Comparison of ENCODE assay signal across 7 cellular contexts in the genomic region with DNA sequence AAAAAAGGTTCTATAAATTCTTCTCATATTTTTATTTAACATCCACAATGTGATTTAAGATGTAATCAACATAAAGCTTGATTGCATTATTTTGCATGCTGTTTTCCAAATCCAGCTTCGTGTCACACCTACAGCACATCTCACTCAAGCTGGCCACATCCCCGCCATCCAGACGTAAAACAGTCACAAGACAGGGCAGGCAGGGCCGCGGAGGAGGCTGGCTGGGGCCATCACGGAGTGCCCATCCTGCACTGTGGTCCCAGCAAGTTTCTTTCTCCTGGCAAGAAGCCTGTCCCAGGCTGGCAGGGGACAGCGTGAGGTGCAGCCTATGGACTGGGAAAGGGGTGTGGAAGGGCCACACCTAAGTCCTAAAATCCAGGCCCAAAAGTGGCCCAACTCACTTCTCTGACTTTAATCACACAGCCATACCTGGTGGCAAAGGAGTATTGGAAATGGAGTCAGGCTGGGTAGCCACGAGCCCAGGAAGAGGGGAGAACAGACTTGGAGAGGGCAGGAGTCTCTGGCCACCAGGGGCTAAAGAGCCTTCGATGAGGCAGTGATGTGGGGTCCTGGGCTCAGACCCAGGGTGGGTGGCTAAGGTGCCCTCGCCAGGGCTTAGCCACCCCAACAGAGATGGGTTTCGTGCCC. TPM values are rescaled to one million over a fixed set of nuclear protein-coding genes. Genes with fewer than 3 reads are reported as not detected.
DNase-seq lines count a peak whose midpoint lies in the region; ATAC-seq, FAIRE-seq and TF ChIP-seq lines count a peak whose summit lies in the region.
"Not testable (repeated sequence)": the region's sequence is repeated elsewhere in the genome, so short reads cannot be mapped to it uniquely, and the experiment has no call there.

No MANE protein-coding gene starts in this region.

- 38% methylated on average over 9 of the region's 11 CpGs for WGBS in HepG2 (ENCODE audit: low lambda C conversion rate)

- H3K9me2 ChIP-seq in GM23338 (ENCODE audit: insufficient read depth); Karpas-422 (replicated peaks; ENCODE audit: insufficient read depth, low read length): not testable (repeated sequence)

- H3K36me3 ChIP-seq in GM23338 (ENCODE audit: insufficient read depth); Karpas-422 (ENCODE audit: insufficient read depth, low read length); HepG2 (replicated peaks in 1 of 2; ENCODE audit: control insufficient read depth in 1 of 2, insufficient read depth in 2 of 2, low read length in 2 of 2): not testable (repeated sequence)

- peak overlapping the region; percentile 69; the same call in 1 of the 2 replicates for H3K27ac ChIP-seq in GM23338 (ENCODE audit: low read depth)
- H3K27ac ChIP-seq in Karpas-422 (ENCODE audit: low read length); HepG2 (ENCODE audit: extremely low read length, insufficient read depth, low read length): not testable (repeated sequence)

- not testable (repeated sequence) for H3K4me3 Mint-ChIP-seq in GM23338; activated naive CD8-positive, alpha-beta T cell treated with anti-CD3 and anti-CD28 coated beads, Interleukin-2, amount 50 U/mL, for 24 hours; progenitor cell of endocrine pancreas (ENCODE audit: low read depth)

- peak; percentile 45 for ATAC-seq in GM23338
- peak; percentile 23; the same call in 2 of the 3 replicates for ATAC-seq in SK-N-SH treated with all-trans-retinoic acid at 6 μM for 48 hours
- ATAC-seq in activated naive CD8-positive, alpha-beta T cell treated with anti-CD3 and anti-CD28 coated beads, Interleukin-2, amount 50 U/mL, for 24 hours, result peak; percentile 15
- ATAC-seq in HepG2, result peak; percentile 23

- H3K27me3 Mint-ChIP-seq in GM23338 (ENCODE audit: insufficient read depth, low read depth, poor library complexity), result peaks cover 19% of the 10 kb centered on the region
- H3K27me3 Mint-ChIP-seq in activated naive CD8-positive, alpha-beta T cell treated with anti-CD3 and anti-CD28 coated beads, Interleukin-2, amount 50 U/mL, for 24 hours; progenitor cell of endocrine pancreas: not testable (repeated sequence)

- not testable (repeated sequence) for H3K9me3 ChIP-seq in Karpas-422 (ENCODE audit: low read length); HepG2 (ENCODE audit: low read length)

- not testable (repeated sequence) for H4K20me1 ChIP-seq in GM23338 (replicated peaks; ENCODE audit: insufficient read depth); Karpas-422 (ENCODE audit: insufficient read depth, low read depth, low read length); HepG2 (ENCODE audit: insufficient read depth, low read length)

- H3K79me2 ChIP-seq in GM23338 (replicated peaks; ENCODE audit: insufficient read depth); Karpas-422 (ENCODE audit: low read length); HepG2 (ENCODE audit: insufficient read depth, low read length): not testable (repeated sequence)

- intact Hi-C loops in HepG2 (cut with micrococcal nuclease; ENCODE audit: unreplicated experiment), result not testable (repeated sequence)

- H2AFZ ChIP-seq in GM23338; Karpas-422 (ENCODE audit: low read length); HepG2 (ENCODE audit: low read length): not testable (repeated sequence)

- not testable (repeated sequence) for DNase-seq in GM23338 (ENCODE audit: low spot score); activated naive CD8-positive, alpha-beta T cell treated with anti-CD3 and anti-CD28 coated beads, Interleukin-2, amount 50 U/mL, for 24 hours; HepG2 (ENCODE audit: low spot score); progenitor cell of endocrine pancreas (ENCODE audit: low spot score, unreplicated experiment); urothelium cell line (ENCODE audit: low spot score)
- peak; percentile 59 for DNase-seq in Karpas-422

- TF ChIP-seq POLR2A in HepG2 (IDR thresholded peaks at IDR 0.05; ENCODE audit: insufficient read depth in 1 of 2, low read depth in 2 of 2, low read length in 2 of 2), result not testable (repeated sequence)

- not testable (repeated sequence) for FAIRE-seq in HepG2 (lab: Jason Lieb, UNC)
- peak; percentile 27 for FAIRE-seq in urothelium cell line (lab: Jason Lieb, UNC)

- H3K9ac ChIP-seq in Karpas-422 (ENCODE audit: low read length); HepG2 (ENCODE audit: insufficient read depth, low read depth, low read length): not testable (repeated sequence)

- not testable (repeated sequence) for BruUV-seq in HepG2 (replicated peaks; lab: Mats Ljungman, UMichigan)

- H3K36me3 Mint-ChIP-seq in GM23338 (ENCODE audit: low read depth), result peaks cover 18% of the 10 kb centered on the region
- not testable (repeated sequence) for H3K36me3 Mint-ChIP-seq in activated naive CD8-positive, alpha-beta T cell treated with anti-CD3 and anti-CD28 coated beads, Interleukin-2, amount 50 U/mL, for 24 hours (ENCODE audit: low read depth); progenitor cell of endocrine pancreas (ENCODE audit: insufficient read depth)

- CTCF ChIA-PET in HepG2 (lab: Yijun Ruan, JAX; ENCODE audit: low intra/inter-chr PET ratio, low total read pairs), result not testable (repeated sequence)

- peaks cover 29% of the 10 kb centered on the region for H3K4me1 Mint-ChIP-seq in GM23338
- not testable (repeated sequence) for H3K4me1 Mint-ChIP-seq in activated naive CD8-positive, alpha-beta T cell treated with anti-CD3 and anti-CD28 coated beads, Interleukin-2, amount 50 U/mL, for 24 hours; progenitor cell of endocrine pancreas (ENCODE audit: low read depth)

- H3K4me3 ChIP-seq in GM23338, result 0 out of 2 replicates have a peak overlapping the region, but pooled peaks have one; percentile 20
- not testable (repeated sequence) for H3K4me3 ChIP-seq in Karpas-422 (ENCODE audit: low read length); HepG2 (replicated peaks in 1 of 3; ENCODE audit: insufficient read depth in 1 of 3, low read depth in 2 of 3, low read length in 3 of 3)

- H3K4me1 ChIP-seq in GM23338 (ENCODE audit: insufficient read depth), result peaks cover 15% of the 10 kb centered on the region
- H3K4me1 ChIP-seq in Karpas-422 (ENCODE audit: low read length); HepG2 (ENCODE audit: insufficient read depth, low read length): not testable (repeated sequence)

- H3K9me3 Mint-ChIP-seq in GM23338; activated naive CD8-positive, alpha-beta T cell treated with anti-CD3 and anti-CD28 coated beads, Interleukin-2, amount 50 U/mL, for 24 hours; progenitor cell of endocrine pancreas (ENCODE audit: low read depth): not testable (repeated sequence)

- TF ChIP-seq CTCF in GM23338 (conservative IDR thresholded peaks at IDR 0.05; ENCODE audit: low read depth in 2 of 2); HepG2 (CRISPR knock-in tag; IDR thresholded peaks at IDR 0.05); progenitor cell of endocrine pancreas (IDR thresholded peaks at IDR 0.05; ENCODE audit: unreplicated experiment): not testable (repeated sequence)

- not testable (repeated sequence) for H3K27me3 ChIP-seq in GM23338 (ENCODE audit: insufficient read depth); Karpas-422 (ENCODE audit: low read length); HepG2 (ENCODE audit: control insufficient read depth in 1 of 2, insufficient read depth in 2 of 2, low read length in 2 of 2)

- H3K27ac Mint-ChIP-seq in GM23338, result peak overlapping the region; percentile 86; the same call in 1 of the 2 replicates
- not testable (repeated sequence) for H3K27ac Mint-ChIP-seq in activated naive CD8-positive, alpha-beta T cell treated with anti-CD3 and anti-CD28 coated beads, Interleukin-2, amount 50 U/mL, for 24 hours
- peak overlapping the region; percentile 82 for H3K27ac Mint-ChIP-seq in progenitor cell of endocrine pancreas

- peaks cover 33% of the 10 kb centered on the region for H3F3A ChIP-seq in GM23338 (replicated peaks; ENCODE audit: low read depth)

- TF ChIP-seq RAD21 in HepG2 (CRISPR knock-in tag; IDR thresholded peaks at IDR 0.05), result not testable (repeated sequence)

- POLR2A ChIA-PET in HepG2 (lab: Yijun Ruan, JAX), result interaction anchor here (0.7 kb wide), 1 partner anchor 226 kb away, joined by 3 read pairs; no protein-coding TSS in a partner anchor

- in situ Hi-C loops in HepG2 (cut with HindIII; ENCODE audit: extremely low pct_ligation_motif_present, low pct_unique_long_range_greater_than_20kb), result not testable (repeated sequence)

- not testable (repeated sequence) for TF ChIP-seq EP300 in HepG2 (IDR thresholded peaks at IDR 0.05; ENCODE audit: low read depth in 2 of 2, low read length in 2 of 2); HepG2 (CRISPR knock-in tag; IDR thresholded peaks at IDR 0.05; ENCODE audit: borderline replicate concordance)

- peak overlapping the region; percentile 62; the same call in 1 of the 2 replicates for H3K4me2 ChIP-seq in GM23338
- not testable (repeated sequence) for H3K4me2 ChIP-seq in Karpas-422 (ENCODE audit: low read depth, low read length, poor library complexity, severe bottlenecking); HepG2 (ENCODE audit: low read depth, low read length)

RNA-seq across cellular contexts. Expression of a gene that starts 11.1 kb away (rescaled TPM):
- 51.9 and 59.2 TPM in 2 replicates for total RNA-seq in GM23338 (2014; rRNA removed; shearing (Covaris generic))
- polyA plus RNA-seq in GM23338 (2016; fragmentation: Nextera tagmentation; extraction: Ambion mirVana), result 48.1 and 48.9 TPM in 2 replicates
- 19.2 and 45.1 TPM in 2 replicates for total RNA-seq in Karpas-422 (2014; rRNA removed; shearing (Covaris generic); ENCODE audit: low replicate concordance)
- total RNA-seq in HepG2 (2016; rRNA removed; fragmentation: Illumina TruSeq; extraction: Trizol), result 41.6 and 48.6 TPM in 2 replicates
- 6.9 and 8.5 TPM in 2 replicates for total RNA-seq in HepG2 (2016; cell fraction: cytosol; rRNA removed; fragmentation: Illumina TruSeq; extraction: Trizol; ENCODE audit: low read depth)
- total RNA-seq in HepG2 (2016; cell fraction: insoluble cytoplasmic fraction; rRNA removed; fragmentation: Illumina TruSeq; extraction: Trizol), result 45.2 and 47.7 TPM in 2 replicates
- total RNA-seq in HepG2 (2016; cell fraction: membrane; rRNA removed; fragmentation: Illumina TruSeq; extraction: Trizol), result 19.1 and 19.5 TPM in 2 replicates
- total RNA-seq in HepG2 (2016; cell fraction: nucleus; rRNA removed; fragmentation: Illumina TruSeq; extraction: Trizol), result 21.2 and 24.0 TPM in 2 replicates
- 13.8 and 15.3 TPM in 2 replicates for polyA plus RNA-seq in HepG2 (2011; rRNA removed)
- polyA plus RNA-seq in HepG2 (2011; cell fraction: cytosol; rRNA removed), result 11.4 and 15.1 TPM in 2 replicates
- polyA plus RNA-seq in HepG2 (2011; cell fraction: nucleus; rRNA removed), result 9.3 and 9.5 TPM in 2 replicates
- polyA plus RNA-seq in HepG2 (2012), result 12.1 and 13.0 TPM in 2 replicates
- 6.2 and 6.7 TPM in 2 replicates for polyA plus RNA-seq in HepG2 (2016; cell fraction: cytosol; fragmentation: Illumina TruSeq; extraction: Trizol; ENCODE audit: low read depth)
- 42.1 and 48.9 TPM in 2 replicates for polyA plus RNA-seq in HepG2 (2016; cell fraction: insoluble cytoplasmic fraction; fragmentation: Illumina TruSeq; extraction: Trizol; ENCODE audit: low read depth)
- polyA plus RNA-seq in HepG2 (2016; cell fraction: membrane; fragmentation: Illumina TruSeq; extraction: Trizol; ENCODE audit: low read depth), result 12.1 and 12.4 TPM in 2 replicates
- 46.5 and 46.7 TPM in 2 replicates for polyA plus RNA-seq in HepG2 (2016; cell fraction: nucleus; fragmentation: Illumina TruSeq; extraction: Trizol; ENCODE audit: insufficient read depth, low read depth)
- 15.8 and 23.5 TPM in 2 replicates for polyA minus RNA-seq in HepG2 (2011; rRNA and poly(A)+ RNA removed; ENCODE audit: low replicate concordance)
- polyA minus RNA-seq in HepG2 (2011; cell fraction: cytosol; rRNA and poly(A)+ RNA removed), result 6.8 and 7.3 TPM in 2 replicates
- 10.4 and 12.2 TPM in 2 replicates for polyA minus RNA-seq in HepG2 (2011; cell fraction: nucleus; rRNA and poly(A)+ RNA removed)
- 58.3 and 59.1 TPM in 2 replicates for total RNA-seq in progenitor cell of endocrine pancreas

RNA-seq across cellular contexts. Expression of a gene that starts 45.3 kb away (rescaled TPM):
- 1.5 and 1.7 TPM in 2 replicates for total RNA-seq in GM23338 (2014; rRNA removed; shearing (Covaris generic))
- 2.1 TPM in 2 replicates for polyA plus RNA-seq in GM23338 (2016; fragmentation: Nextera tagmentation; extraction: Ambion mirVana)
- total RNA-seq in Karpas-422 (2014; rRNA removed; shearing (Covaris generic); ENCODE audit: low replicate concordance), result 3.2 and 3.7 TPM in 2 replicates
- total RNA-seq in HepG2 (2016; rRNA removed; fragmentation: Illumina TruSeq; extraction: Trizol), result 1.0 and 1.6 TPM in 2 replicates
- 0.97 TPM in 1 of 2 replicates, not detected in the other for total RNA-seq in HepG2 (2016; cell fraction: cytosol; rRNA removed; fragmentation: Illumina TruSeq; extraction: Trizol; ENCODE audit: low read depth)
- 1.1 and 1.5 TPM in 2 replicates for total RNA-seq in HepG2 (2016; cell fraction: insoluble cytoplasmic fraction; rRNA removed; fragmentation: Illumina TruSeq; extraction: Trizol)
- total RNA-seq in HepG2 (2016; cell fraction: membrane; rRNA removed; fragmentation: Illumina TruSeq; extraction: Trizol), result 0.40 and 0.59 TPM in 2 replicates
- total RNA-seq in HepG2 (2016; cell fraction: nucleus; rRNA removed; fragmentation: Illumina TruSeq; extraction: Trizol), result 1.0 and 1.2 TPM in 2 replicates
- polyA plus RNA-seq in HepG2 (2011; rRNA removed), result 1.8 and 3.3 TPM in 2 replicates
- polyA plus RNA-seq in HepG2 (2011; cell fraction: cytosol; rRNA removed), result 1.6 and 1.9 TPM in 2 replicates
- 2.1 and 3.0 TPM in 2 replicates for polyA plus RNA-seq in HepG2 (2011; cell fraction: nucleus; rRNA removed)
- 1.1 and 1.9 TPM in 2 replicates for polyA plus RNA-seq in HepG2 (2012)
- polyA plus RNA-seq in HepG2 (2016; cell fraction: cytosol; fragmentation: Illumina TruSeq; extraction: Trizol; ENCODE audit: low read depth), result 0.24 and 0.26 TPM in 2 replicates
- polyA plus RNA-seq in HepG2 (2016; cell fraction: insoluble cytoplasmic fraction; fragmentation: Illumina TruSeq; extraction: Trizol; ENCODE audit: low read depth), result 2.1 and 2.3 TPM in 2 replicates
- 0.35 and 0.66 TPM in 2 replicates for polyA plus RNA-seq in HepG2 (2016; cell fraction: membrane; fragmentation: Illumina TruSeq; extraction: Trizol; ENCODE audit: low read depth)
- polyA plus RNA-seq in HepG2 (2016; cell fraction: nucleus; fragmentation: Illumina TruSeq; extraction: Trizol; ENCODE audit: insufficient read depth, low read depth), result 0.92 and 1.8 TPM in 2 replicates
- polyA minus RNA-seq in HepG2 (2011; rRNA and poly(A)+ RNA removed; ENCODE audit: low replicate concordance), result 0.44 TPM in 1 of 2 replicates, not detected in the other
- not detected in 2 replicates for polyA minus RNA-seq in HepG2 (2011; cell fraction: cytosol; rRNA and poly(A)+ RNA removed)
- polyA minus RNA-seq in HepG2 (2011; cell fraction: nucleus; rRNA and poly(A)+ RNA removed), result 0.99 and 1.3 TPM in 2 replicates
- 0.69 and 1.0 TPM in 2 replicates for total RNA-seq in progenitor cell of endocrine pancreas
